Comparison of ENCODE assay signal across 21 cellular contexts in genomic region chr21:44749759-44750674, GRCh38. TPM values are rescaled to one million over a fixed set of nuclear protein-coding genes. Genes with fewer than 3 reads are reported as not detected.
DNase-seq lines count a peak whose midpoint lies in the region; ATAC-seq and TF ChIP-seq lines count a peak whose summit lies in the region.
"Had no signal": no experiment of that assay in that cellular context is flagged by ENCODE, and none has a peak within 500 bp of the region (broad histone marks: within the 10 kb centered on the region; RNA-seq: fewer than 3 reads in every experiment).

No MANE protein-coding gene starts in this region.

- no peaks in the 10 kb centered on the region for H4K20me1 ChIP-seq in osteoblast (ENCODE audit: insufficient read depth, low read length)
- H4K20me1 ChIP-seq: BLaER1 had no signal

- no peaks in the 10 kb centered on the region for H3K79me2 ChIP-seq in osteoblast (ENCODE audit: insufficient read depth, low read length)

- no peak for TF ChIP-seq CTCF in left ventricle myocardium inferior (IDR thresholded peaks at IDR 0.05; ENCODE audit: borderline replicate concordance)
- no peak for TF ChIP-seq CTCF in osteoblast (IDR thresholded peaks at IDR 0.05; ENCODE audit: extremely low read depth, low read depth, low read length)

- peaks cover 37% of the 10 kb centered on the region for H3K27me3 ChIP-seq in left ventricle myocardium inferior (ENCODE audit: low read depth)
- H3K27me3 ChIP-seq in iPS-15b (ENCODE audit: control insufficient read depth, insufficient read depth, low read length): no peaks in the 10 kb centered on the region
- peaks cover 10% of the 10 kb centered on the region for H3K27me3 ChIP-seq in osteoblast (ENCODE audit: insufficient read depth, low read length)
- H3K27me3 ChIP-seq: BLaER1, MG63 had no signal

- ATAC-seq in Right ventricle myocardium inferior (no peak), GM19455 (IDR thresholded peaks at IDR 0.05; ENCODE audit: unreplicated experiment) (no peak)
- ATAC-seq: CD8-positive, alpha-beta T cell had no signal

- no peak overlapping the region for H3K4me2 ChIP-seq in osteoblast (ENCODE audit: insufficient read depth, low read length)
- H3K4me2 ChIP-seq: BLaER1, KMS-11 had no signal

- intact Hi-C loops in Right ventricle myocardium inferior (cut with DNase I) (loop anchor here (10.0 kb wide), 2 partner anchors 135 to 235 kb away; partner anchors contain the start of gene KRTAP10-8), left ventricle myocardium inferior (cut with micrococcal nuclease) (no loop called here)

- H3K4me3 ChIP-seq in left ventricle myocardium inferior (no peak overlapping the region), iPS-15b (ENCODE audit: low read depth, low read length) (peak overlapping the region; percentile 66), osteoblast (ENCODE audit: insufficient read depth, low read length) (no peak overlapping the region)
- H3K4me3 ChIP-seq: BLaER1, MG63 had no signal

- peak; percentile 49 for DNase-seq in Right ventricle myocardium inferior (ENCODE audit: missing footprints)
- DNase-seq in left ventricle myocardium inferior: no peak
- DNase-seq in osteoblast (ENCODE audit: insufficient read length, low spot score, missing footprints): peak; percentile 48
- DNase-seq in COLO829 (ENCODE audit: low spot score): no peak
- no peak for DNase-seq in cerebellar cortex (ENCODE audit: low spot score)
- no peak for DNase-seq in AG08395 (ENCODE audit: low spot score)
- DNase-seq: 8988T; CD8-positive, alpha-beta T cell; DMS79; MG63; NCI-H1092; NCI-H146; NCI-H2081; NCI-H774; Right ventricle myocardium superior had no signal

- H2AFZ ChIP-seq in osteoblast (ENCODE audit: low read length): no peak overlapping the region

- H3K4me1 ChIP-seq in left ventricle myocardium inferior: peaks cover 12% of the 10 kb centered on the region
- H3K4me1 ChIP-seq in iPS-15b (ENCODE audit: control insufficient read depth, insufficient read depth, low read length): peaks cover 7% of the 10 kb centered on the region
- H3K4me1 ChIP-seq in osteoblast (ENCODE audit: insufficient read depth, low read length): no peaks in the 10 kb centered on the region

- peak overlapping the region; percentile 93 for H3K9ac ChIP-seq in iPS-15b (ENCODE audit: low read depth, low read length)
- H3K9ac ChIP-seq: BLaER1, KMS-11 had no signal

- no peak overlapping the region for H3K27ac ChIP-seq in left ventricle myocardium inferior (replicated peaks)
- H3K27ac ChIP-seq in osteoblast (ENCODE audit: low read depth, low read length): no peak overlapping the region
- H3K27ac ChIP-seq: BLaER1, KMS-11 had no signal

- H3K36me3 ChIP-seq in left ventricle myocardium inferior (no peaks in the 10 kb centered on the region), iPS-15b (ENCODE audit: control insufficient read depth, insufficient read depth, low read length) (peaks cover 3% of the 10 kb centered on the region), osteoblast (ENCODE audit: insufficient read depth, low read length) (no peaks in the 10 kb centered on the region)
- H3K36me3 ChIP-seq: BLaER1, MG63 had no signal

- H3K9me3 ChIP-seq in left ventricle myocardium inferior (replicated peaks): peaks cover 13% of the 10 kb centered on the region
- no peaks in the 10 kb centered on the region for H3K9me3 ChIP-seq in iPS-15b (ENCODE audit: control insufficient read depth, insufficient read depth, low read length)
- no peaks in the 10 kb centered on the region for H3K9me3 ChIP-seq in osteoblast (ENCODE audit: low read depth, low read length)

RNA-seq across cellular contexts. Expression of gene TSPEAR, which starts 38.6 kb away (rescaled TPM):
- total RNA-seq in Right ventricle myocardium inferior (0.65 TPM), left ventricle myocardium inferior (3.3 TPM), osteoblast (not detected in 2 replicates)
- total RNA-seq: CD8-positive, alpha-beta T cell; G401 had no signal

RNA-seq across cellular contexts. Expression of gene UBE2G2, which starts 51.6 kb away (rescaled TPM):
- total RNA-seq in Right ventricle myocardium inferior (66.6 TPM), left ventricle myocardium inferior (78.2 TPM), osteoblast (75.3 and 94.3 TPM in 2 replicates)

RNA-seq across cellular contexts. Expression of gene KRTAP10-12, which starts 53.0 kb away (rescaled TPM):
- not detected for total RNA-seq in Right ventricle myocardium inferior
- not detected for total RNA-seq in left ventricle myocardium inferior
- total RNA-seq in osteoblast: not detected in 2 replicates
- total RNA-seq: CD8-positive, alpha-beta T cell; G401; NCI-H460; Right ventricle myocardium superior had no signal

Comparison
In these comparisons a context has a peak if more than half of its experiments do, and no peak if none do; other contexts are left out.
1. DNase-seq: peak in Right ventricle myocardium inferior (single experiment) and osteoblast (single experiment); none in left ventricle myocardium inferior (single experiment), COLO829 (single experiment), cerebellar cortex (single experiment) and AG08395 (single experiment).